1 cellular context compared by ENCODE assay signal in genomic region chr13:100513987-100514670, GRCh38.
TF ChIP-seq lines count a peak whose summit lies in the region.

No MANE protein-coding gene starts in this region.

TF ChIP-seq in GM23338, 12 proteins besides CTCF, POLR2A, EP300 and RAD21 (continued from another document):
- TF ChIP-seq ZNF462 (CRISPR knock-in tag; IDR thresholded peaks at IDR 0.05) (no peak), ZNF114 (CRISPR knock-in tag; IDR thresholded peaks at IDR 0.05) (no peak)
